In genomic region chr7:1672851-1673486, GRCh38 we compare ENCODE assay signal across 17 cellular contexts. TPM values are rescaled to one million over a fixed set of nuclear protein-coding genes. Genes with fewer than 3 reads are reported as not detected.
DNase-seq lines count a peak whose midpoint lies in the region; TF ChIP-seq lines count a peak whose summit lies in the region.
"Had no signal": no experiment of that assay in that cellular context is flagged by ENCODE, and none has a peak within 500 bp of the region (broad histone marks: within the 10 kb centered on the region; RNA-seq: fewer than 3 reads in every experiment).

No MANE protein-coding gene starts in this region.

- 78% methylated on average over 17 of the region's 23 CpGs for WGBS in suprapubic skin
- WGBS in esophagus squamous epithelium, 2 donors, result 75 to 89% methylated on average over 14 to 19 of the region's 23 CpGs

- no peak for TF ChIP-seq CTCF in suprapubic skin (IDR thresholded peaks at IDR 0.05)
- TF ChIP-seq CTCF in esophagus squamous epithelium (IDR thresholded peaks at IDR 0.05), result no peak

- no peak for TF ChIP-seq POLR2A in suprapubic skin (IDR thresholded peaks at IDR 0.05)
- no peak for TF ChIP-seq POLR2A in esophagus squamous epithelium (IDR thresholded peaks at IDR 0.05)

- H3K4me3 ChIP-seq in suprapubic skin (no peak overlapping the region), esophagus squamous epithelium (no peak overlapping the region)
- H3K4me3 ChIP-seq: BLaER1, GM23338, lung had no signal

- H3K27me3 ChIP-seq in suprapubic skin (peaks cover 89% of the 10 kb centered on the region), esophagus squamous epithelium (peaks cover 0 to 99% (median 16%) of the 10 kb centered on the region in 4 donors)

- no peak for TF ChIP-seq EP300 in suprapubic skin (IDR thresholded peaks at IDR 0.05)

- no peaks in the 10 kb centered on the region for H3K36me3 ChIP-seq in suprapubic skin
- H3K36me3 ChIP-seq in esophagus squamous epithelium, result no peaks in the 10 kb centered on the region
- H3K36me3 ChIP-seq: BLaER1 had no signal

- in situ Hi-C loops in G401 (cut with HindIII; ENCODE audit: low sequenced_read_pairs), result no loop called here

- H3K4me1 ChIP-seq in suprapubic skin (peaks cover 33% of the 10 kb centered on the region), esophagus squamous epithelium (peaks cover 7 to 32% (median 24%) of the 10 kb centered on the region in 3 donors)

- H3K9me3 ChIP-seq in suprapubic skin, result no peaks in the 10 kb centered on the region
- no peaks in the 10 kb centered on the region for H3K9me3 ChIP-seq in esophagus squamous epithelium
- H3K9me3 ChIP-seq: BLaER1 had no signal

- peak; percentile 2 for DNase-seq in activated gamma-delta T cell treated with Interleukin-2 at 50 U/mL for 16 hours
- DNase-seq in activated gamma-delta T cell (lab: John Stamatoyannopoulos, UW), result no peak
- DNase-seq in activated CD8-positive, alpha-beta memory T cell treated with anti-CD3 and anti-CD28 coated beads, Interleukin-2, amount 50 U/mL, for 48 hours, result peak; percentile 35
- DNase-seq in mesenteric fat pad (ENCODE audit: low spot score), result peak; percentile 74
- DNase-seq in suprapubic skin (ENCODE audit: low spot score in 2 of 2), result peak; percentile 46 to 65
- no peak for DNase-seq in G401 (ENCODE audit: low spot score)
- no peak for DNase-seq in esophagus squamous epithelium (lab: John Stamatoyannopoulos, UW)
- no peak for DNase-seq in NCI-H2029 treated with DMSO at 0.1 percent for 48 hours (lab: John Stamatoyannopoulos, UW)
- DNase-seq: cortex of kidney; Karpas-422; NCI-H1694 treated with DMSO at 0.1 percent for 48 hours; nucleus accumbens; stimulated activated CD4-positive, alpha-beta T cell treated with anti-CD3 and anti-CD28 coated beads, Interleukin-15, amount 100 ng/mL, for 24 hours; T1000 had no signal

- intact Hi-C loops in esophagus squamous epithelium (cut with DNase I), result no loop called here

- H3K27ac ChIP-seq in suprapubic skin (no peak overlapping the region), esophagus squamous epithelium (no peak overlapping the region)
- H3K27ac ChIP-seq: BLaER1 had no signal

RNA-seq across cellular contexts. Expression of gene ELFN1, which starts 2.9 kb away (rescaled TPM):
- total RNA-seq in mesenteric fat pad (3.7 TPM), suprapubic skin (1 to 10 TPM; 1.4 to 2.5 (median 1.9) TPM), esophagus squamous epithelium (1 to 10 TPM in 1 of 4 donors, under 1 TPM in 3; 0.38 to 3.3 (median 0.48) TPM)
- total RNA-seq in G401 (2014; rRNA removed; shearing (Covaris generic)), result 7.6 and 22.2 TPM in 2 replicates

Comparison
In these comparisons a context has a peak if more than half of its experiments do, and no peak if none do; other contexts are left out.
1. DNase-seq: peak in activated gamma-delta T cell treated with Interleukin-2 at 50 U/mL for 16 hours (single experiment), activated CD8-positive, alpha-beta memory T cell treated with anti-CD3 and anti-CD28 coated beads, Interleukin-2, amount 50 U/mL, for 48 hours (single experiment), mesenteric fat pad (single experiment) and suprapubic skin (2 of 2); none in activated gamma-delta T cell (single experiment), G401 (single experiment), esophagus squamous epithelium (single experiment) and NCI-H2029 treated with DMSO at 0.1 percent for 48 hours (single experiment).